8 cellular contexts compared by ENCODE assay signal in genomic region chr6:28081486-28081751, GRCh38. TPM values are rescaled to one million over a fixed set of nuclear protein-coding genes. Genes with fewer than 3 reads are reported as not detected.
DNase-seq lines count a peak whose midpoint lies in the region; ATAC-seq lines count a peak whose summit lies in the region.

No MANE protein-coding gene starts in this region.

- H3K36me3 Mint-ChIP-seq in activated naive CD4-positive, alpha-beta T cell treated with anti-CD3 and anti-CD28 coated beads for 36 hours (ENCODE audit: low read depth) = peaks cover 23% of the 10 kb centered on the region
- peaks cover 35 to 40% of the 10 kb centered on the region in 2 donors for H3K36me3 Mint-ChIP-seq in naive B cell

- H3K4me1 ChIP-seq in SJSA1 (replicated peaks) = peaks cover 8% of the 10 kb centered on the region; the same call in 1 of the 2 replicates

- CTCF ChIA-PET in activated naive CD4-positive, alpha-beta T cell treated with anti-CD3 and anti-CD28 coated beads for 36 hours (lab: Charles Lee) = no interaction called here

- H3K27me3 ChIP-seq in SJSA1 (replicated peaks) = no peaks in the 10 kb centered on the region

- H3K9me3 Mint-ChIP-seq in activated naive CD4-positive, alpha-beta T cell treated with anti-CD3 and anti-CD28 coated beads for 36 hours = no peaks in the 10 kb centered on the region
- peaks cover 2 to 28% (median 9%) of the 10 kb centered on the region in 7 donors for H3K9me3 Mint-ChIP-seq in naive B cell

- no peaks in the 10 kb centered on the region for H3K27me3 Mint-ChIP-seq in activated naive CD4-positive, alpha-beta T cell treated with anti-CD3 and anti-CD28 coated beads for 36 hours (ENCODE audit: low read depth)
- H3K27me3 Mint-ChIP-seq in naive B cell = no peaks in the 10 kb centered on the region

- H3K9me3 ChIP-seq in SJSA1 (replicated peaks) = no peaks in the 10 kb centered on the region

- H3K27ac ChIP-seq in SJSA1 = peak overlapping the region; percentile 95

- H3K4me3 ChIP-seq in SJSA1 = peak overlapping the region; percentile 67

- H3K27ac Mint-ChIP-seq in activated naive CD4-positive, alpha-beta T cell treated with anti-CD3 and anti-CD28 coated beads for 36 hours = peak overlapping the region; percentile 96
- peak overlapping the region; percentile 98 to 100 (median 100) for H3K27ac Mint-ChIP-seq in naive B cell

- intact Hi-C loops in activated naive CD4-positive, alpha-beta T cell treated with anti-CD3 and anti-CD28 coated beads for 36 hours (cut with micrococcal nuclease) = loop anchor here (1.0 to 10.0 kb wide), 6 partner anchors 55 to 607 kb away; partner anchors contain the start of genes ZNF184 and ZSCAN31
- intact Hi-C loops in posterior cingulate gyrus (cut with DNase I) = loop anchor here (10.0 kb wide), 2 partner anchors 53 to 183 kb away; partner anchors contain the start of gene ZSCAN26

- peaks cover 15% of the 10 kb centered on the region for H3K4me1 Mint-ChIP-seq in activated naive CD4-positive, alpha-beta T cell treated with anti-CD3 and anti-CD28 coated beads for 36 hours (ENCODE audit: low read depth)
- H3K4me1 Mint-ChIP-seq in naive B cell = peaks cover 22 to 55% (median 24%) of the 10 kb centered on the region in 3 donors

- DNase-seq in activated naive CD4-positive, alpha-beta T cell treated with anti-CD3 and anti-CD28 coated beads for 36 hours = peak; percentile 16
- DNase-seq in activated naive CD4-positive, alpha-beta T cell treated with anti-CD3 and anti-CD28 coated beads, Interleukin-2, amount 50 U/mL, for 16 hours = no peak
- no peak for DNase-seq in SJSA1 (ENCODE audit: low read depth in 1 of 2, low spot score in 2 of 2)
- DNase-seq in effector CD4-positive, alpha-beta T cell = peak; percentile 39
- peak; percentile 83 for DNase-seq in naive B cell
- no peak for DNase-seq in posterior cingulate gyrus
- DNase-seq in NCI-H2196 (lab: John Stamatoyannopoulos, UW; ENCODE audit: unreplicated experiment) = no peak

- ATAC-seq in HG02885 (IDR thresholded peaks at IDR 0.05; ENCODE audit: poor library complexity, unreplicated experiment) (peak; percentile 49), naive B cell (ENCODE audit: low read depth in 2 of 2) (peak; percentile 64 to 65)

- H3K36me3 ChIP-seq in SJSA1 = no peaks in the 10 kb centered on the region

- peak overlapping the region; percentile 97 for H3K4me3 Mint-ChIP-seq in activated naive CD4-positive, alpha-beta T cell treated with anti-CD3 and anti-CD28 coated beads for 36 hours
- peak overlapping the region; percentile 83 to 100 (median 94) for H3K4me3 Mint-ChIP-seq in naive B cell

RNA-seq across cellular contexts. Expression of gene ZNF165, which starts 1.1 kb away (rescaled TPM):
- 1 to 10 TPM; 6.1 to 6.5 TPM for total RNA-seq in activated naive CD4-positive, alpha-beta T cell treated with anti-CD3 and anti-CD28 coated beads for 36 hours
- 0.08 TPM in 1 of 2 replicates, not detected in the other for total RNA-seq in SJSA1 (2014; rRNA removed; shearing (Covaris generic))
- 1 to 10 TPM; 3.6 to 7.1 (median 5.3) TPM for polyA plus RNA-seq in naive B cell (ENCODE audit: low read depth in 6 of 6)

RNA-seq across cellular contexts. Expression of gene ZSCAN16, which starts 43.0 kb away (rescaled TPM):
- total RNA-seq in activated naive CD4-positive, alpha-beta T cell treated with anti-CD3 and anti-CD28 coated beads for 36 hours = 1 to 10 TPM; 2.3 TPM
- 0.31 and 1.2 TPM in 2 replicates for total RNA-seq in SJSA1 (2014; rRNA removed; shearing (Covaris generic))
- 10 to 100 TPM; 11.3 to 21.3 (median 14.7) TPM for polyA plus RNA-seq in naive B cell (ENCODE audit: low read depth in 6 of 6)

Comparison
In these comparisons a context has a peak if more than half of its experiments do, and no peak if none do; other contexts are left out.
1. DNase-seq: peak in activated naive CD4-positive, alpha-beta T cell treated with anti-CD3 and anti-CD28 coated beads for 36 hours (single experiment), effector CD4-positive, alpha-beta T cell (single experiment) and naive B cell (single experiment); none in activated naive CD4-positive, alpha-beta T cell treated with anti-CD3 and anti-CD28 coated beads, Interleukin-2, amount 50 U/mL, for 16 hours (single experiment), SJSA1 (0 of 2), posterior cingulate gyrus (0 of 10) and NCI-H2196 (single experiment).